Comparison of ENCODE assay signal across 1 cellular context in genomic region chr21:44911066-44911383, GRCh38.
A peak's percentile ranks its signal among the peaks of the same experiment; 100 is the strongest.
TF ChIP-seq lines count a peak whose summit lies in the region.

No MANE protein-coding gene starts in this region.

TF ChIP-seq in HepG2, 621 proteins besides CTCF, POLR2A, EP300 and RAD21:
- TF ChIP-seq RORA (CRISPR knock-in tag; IDR thresholded peaks at IDR 0.05) (no peak), MNT (IDR thresholded peaks at IDR 0.05) (peak; percentile 64), HDAC1 (CRISPR knock-in tag; IDR thresholded peaks at IDR 0.05) (0 out of 2 replicates have a peak, but pooled peaks have one; percentile 14), ZNF275 (CRISPR knock-in tag; IDR thresholded peaks at IDR 0.05; ENCODE audit: borderline replicate concordance) (no peak), NCOA1 (CRISPR knock-in tag; IDR thresholded peaks at IDR 0.05) (no peak), FOXP1 (IDR thresholded peaks at IDR 0.05) (peak; percentile 36; the same call in 1 of the 2 replicates), FOXP1 (CRISPR knock-in tag; IDR thresholded peaks at IDR 0.05) (no peak), ZNF646 (CRISPR knock-in tag; IDR thresholded peaks at IDR 0.05) (peak; percentile 72), ZNF317 (CRISPR knock-in tag; IDR thresholded peaks at IDR 0.05) (no peak), NR3C1 (CRISPR knock-in tag; IDR thresholded peaks at IDR 0.05) (no peak)
- TF ChIP-seq, protein P1, sequence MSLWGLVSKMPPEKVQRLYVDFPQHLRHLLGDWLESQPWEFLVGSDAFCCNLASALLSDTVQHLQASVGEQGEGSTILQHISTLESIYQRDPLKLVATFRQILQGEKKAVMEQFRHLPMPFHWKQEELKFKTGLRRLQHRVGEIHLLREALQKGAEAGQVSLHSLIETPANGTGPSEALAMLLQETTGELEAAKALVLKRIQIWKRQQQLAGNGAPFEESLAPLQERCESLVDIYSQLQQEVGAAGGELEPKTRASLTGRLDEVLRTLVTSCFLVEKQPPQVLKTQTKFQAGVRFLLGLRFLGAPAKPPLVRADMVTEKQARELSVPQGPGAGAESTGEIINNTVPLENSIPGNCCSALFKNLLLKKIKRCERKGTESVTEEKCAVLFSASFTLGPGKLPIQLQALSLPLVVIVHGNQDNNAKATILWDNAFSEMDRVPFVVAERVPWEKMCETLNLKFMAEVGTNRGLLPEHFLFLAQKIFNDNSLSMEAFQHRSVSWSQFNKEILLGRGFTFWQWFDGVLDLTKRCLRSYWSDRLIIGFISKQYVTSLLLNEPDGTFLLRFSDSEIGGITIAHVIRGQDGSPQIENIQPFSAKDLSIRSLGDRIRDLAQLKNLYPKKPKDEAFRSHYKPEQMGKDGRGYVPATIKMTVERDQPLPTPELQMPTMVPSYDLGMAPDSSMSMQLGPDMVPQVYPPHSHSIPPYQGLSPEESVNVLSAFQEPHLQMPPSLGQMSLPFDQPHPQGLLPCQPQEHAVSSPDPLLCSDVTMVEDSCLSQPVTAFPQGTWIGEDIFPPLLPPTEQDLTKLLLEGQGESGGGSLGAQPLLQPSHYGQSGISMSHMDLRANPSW (CRISPR knock-in tag; IDR thresholded peaks at IDR 0.05; ENCODE audit: borderline replicate concordance): no peak
- TF ChIP-seq, protein P2, sequence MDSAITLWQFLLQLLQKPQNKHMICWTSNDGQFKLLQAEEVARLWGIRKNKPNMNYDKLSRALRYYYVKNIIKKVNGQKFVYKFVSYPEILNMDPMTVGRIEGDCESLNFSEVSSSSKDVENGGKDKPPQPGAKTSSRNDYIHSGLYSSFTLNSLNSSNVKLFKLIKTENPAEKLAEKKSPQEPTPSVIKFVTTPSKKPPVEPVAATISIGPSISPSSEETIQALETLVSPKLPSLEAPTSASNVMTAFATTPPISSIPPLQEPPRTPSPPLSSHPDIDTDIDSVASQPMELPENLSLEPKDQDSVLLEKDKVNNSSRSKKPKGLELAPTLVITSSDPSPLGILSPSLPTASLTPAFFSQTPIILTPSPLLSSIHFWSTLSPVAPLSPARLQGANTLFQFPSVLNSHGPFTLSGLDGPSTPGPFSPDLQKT (CRISPR knock-in tag; IDR thresholded peaks at IDR 0.05; ENCODE audit: borderline replicate concordance): no peak
